9 cellular contexts compared by ENCODE assay signal in the genomic region with DNA sequence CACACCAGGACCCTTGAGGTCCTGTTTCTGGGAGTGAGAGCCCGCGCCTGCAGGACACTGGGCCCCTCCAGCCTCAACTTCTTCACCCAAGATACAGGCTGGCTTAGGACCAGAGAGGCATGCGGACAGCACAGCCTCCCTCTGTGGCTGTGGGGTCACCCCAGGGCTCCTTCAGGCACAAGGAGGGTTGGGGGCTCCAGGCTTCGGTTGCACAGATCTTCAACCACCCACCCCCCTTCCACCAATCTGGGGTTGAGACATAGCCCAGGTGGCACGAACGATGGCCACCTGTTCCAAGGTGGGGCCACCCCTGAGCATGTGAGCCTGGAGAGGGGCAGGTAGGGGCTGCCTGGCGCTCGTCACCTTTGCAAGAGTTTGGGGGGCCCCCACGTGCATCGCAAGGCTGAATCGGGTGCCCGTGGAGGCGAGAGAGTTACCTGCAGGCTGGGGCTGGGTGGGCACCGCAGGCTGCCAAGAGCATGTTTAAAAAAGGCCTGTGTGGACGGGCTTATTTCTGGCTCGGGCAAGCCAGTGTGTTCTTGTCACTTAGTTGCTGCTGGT. TPM values are rescaled to one million over a fixed set of nuclear protein-coding genes. Genes with fewer than 3 reads are reported as not detected.
DNase-seq lines count a peak whose midpoint lies in the region; ATAC-seq and TF ChIP-seq lines count a peak whose summit lies in the region.
"Had no signal": no experiment of that assay in that cellular context is flagged by ENCODE, and none has a peak within 500 bp of the region (broad histone marks: within the 10 kb centered on the region; RNA-seq: fewer than 3 reads in every experiment).

No MANE protein-coding gene starts in this region.

- no peak for DNase-seq in right atrium auricular region (ENCODE audit: low spot score)
- no peak for DNase-seq in left ventricle myocardium superior
- no peak for DNase-seq in mammary epithelial cell
- no peak for DNase-seq in mucosa of descending colon
- DNase-seq in aorta = no peak
- no peak for DNase-seq in NCI-H1436 treated with DMSO at 0.1 percent for 48 hours (lab: John Stamatoyannopoulos, UW)
- DNase-seq in NCI-H2029 (lab: John Stamatoyannopoulos, UW) = no peak

- peak overlapping the region; percentile 42 for H3K9ac ChIP-seq in mammary epithelial cell (ENCODE audit: insufficient read depth, low read length)

- H4K20me1 ChIP-seq in mammary epithelial cell (ENCODE audit: insufficient read depth, low read length) = peaks cover 2% of the 10 kb centered on the region

- peaks cover 60% of the 10 kb centered on the region for H3K79me2 ChIP-seq in mammary epithelial cell (ENCODE audit: insufficient read depth, low read length)

- CTCF ChIA-PET in mammary epithelial cell (lab: Charles Lee; ENCODE audit: low non-redundant PET) = no interaction called here

- peak overlapping the region; percentile 62 to 85 for H3K27ac ChIP-seq in right atrium auricular region
- peak overlapping the region; percentile 17 for H3K27ac ChIP-seq in mammary epithelial cell (ENCODE audit: insufficient read depth, low read depth, low read length)
- H3K27ac ChIP-seq in aorta (ENCODE audit: low read depth in 1 of 2, low read length in 2 of 2) = no peak overlapping the region

- WGBS in mammary epithelial cell (ENCODE audit: low coverage, missing lambda C conversion rate) = 6% methylated on average over 8 of the region's 16 CpGs
- 32 to 40% methylated on average over 16 of the region's 16 CpGs for WGBS in aorta, 2 donors

- dilution Hi-C loops in mammary epithelial cell (cut with HindIII; ENCODE audit: low sequenced_read_pairs) = no loop called here

- peak overlapping the region; percentile 83 to 88 for H3K4me3 ChIP-seq in right atrium auricular region
- peak overlapping the region; percentile 77 to 84 (median 78) for H3K4me3 ChIP-seq in mammary epithelial cell (replicated peaks in 1 of 3; ENCODE audit: insufficient read depth in 1 of 3, low read depth in 2 of 3, low read length in 3 of 3)
- peak overlapping the region; percentile 94 for H3K4me3 ChIP-seq in mucosa of descending colon
- peak overlapping the region; percentile 75 to 93 for H3K4me3 ChIP-seq in aorta (ENCODE audit: low read length in 2 of 2)

- no TSS peak for BruUV-seq in mammary epithelial cell (replicated peaks; lab: Mats Ljungman, UMichigan)

- H3K36me3 ChIP-seq in right atrium auricular region = no peaks in the 10 kb centered on the region
- H3K36me3 ChIP-seq in mammary epithelial cell (ENCODE audit: insufficient read depth, low read length) = peaks cover 3% of the 10 kb centered on the region
- H3K36me3 ChIP-seq in mucosa of descending colon (ENCODE audit: low read depth) = no peaks in the 10 kb centered on the region
- no peaks in the 10 kb centered on the region for H3K36me3 ChIP-seq in aorta (ENCODE audit: control insufficient read depth in 1 of 2, insufficient read depth in 2 of 2, low read length in 1 of 2)

- intact Hi-C loops in left ventricle myocardium superior (cut with micrococcal nuclease) = no loop called here
- intact Hi-C loops in mammary epithelial cell (cut with micrococcal nuclease) = no loop called here
- intact Hi-C loops in mucosa of descending colon (cut with DNase I, micrococcal nuclease) = no loop called here
- intact Hi-C loops in aorta (cut with DNase I) = loop anchor here in 1 of 2 donors (5.0 kb wide), 1 partner anchor 955 kb away; a partner anchor contains a TSS

- ATAC-seq in left ventricle myocardium superior (no peak), mucosa of descending colon (no peak), aorta (ENCODE audit: low FRiP score) (no peak), GM19455 (IDR thresholded peaks at IDR 0.05; ENCODE audit: unreplicated experiment) (no peak)

- H3K27me3 ChIP-seq in right atrium auricular region = no peaks in the 10 kb centered on the region
- H3K27me3 ChIP-seq in mammary epithelial cell (ENCODE audit: insufficient read depth, low read length) = no peaks in the 10 kb centered on the region
- no peaks in the 10 kb centered on the region for H3K27me3 ChIP-seq in aorta (ENCODE audit: control insufficient read depth in 1 of 2, insufficient read depth in 2 of 2, low read length in 1 of 2)

- H3K4me2 ChIP-seq in mammary epithelial cell (ENCODE audit: insufficient read depth, low read depth, low read length) = peak overlapping the region; percentile 96

- peak overlapping the region; percentile 76 for H2AFZ ChIP-seq in mammary epithelial cell (ENCODE audit: low read depth, low read length)

- H3K9me3 ChIP-seq in right atrium auricular region = no peaks in the 10 kb centered on the region
- no peaks in the 10 kb centered on the region for H3K9me3 ChIP-seq in mammary epithelial cell (replicated peaks; ENCODE audit: insufficient read depth, low read length)
- H3K9me3 ChIP-seq in mucosa of descending colon = no peaks in the 10 kb centered on the region
- no peaks in the 10 kb centered on the region for H3K9me3 ChIP-seq in aorta (ENCODE audit: control insufficient read depth, low read length)
- H3K9me3 ChIP-seq: neutrophil had no signal

- no peak for TF ChIP-seq CTCF in right atrium auricular region (IDR thresholded peaks at IDR 0.05)
- TF ChIP-seq CTCF in mammary epithelial cell (conservative IDR thresholded peaks at IDR 0.05 in 1 of 2, IDR thresholded peaks at IDR 0.05 in 1 of 2; ENCODE audit: extremely low read depth in 1 of 2, insufficient read depth in 1 of 2, low read depth in 1 of 2, low read length in 2 of 2) = no peak
- TF ChIP-seq CTCF in mucosa of descending colon (IDR thresholded peaks at IDR 0.05) = no peak

- in situ Hi-C loops in mammary epithelial cell (cut with MboI; ENCODE audit: low sequenced_read_pairs in 2 of 2) = no loop called here

- H3K4me1 ChIP-seq in right atrium auricular region (peaks cover 0 to 64% of the 10 kb centered on the region in 2 donors), mammary epithelial cell (ENCODE audit: insufficient read depth, low read length) (peaks cover 23% of the 10 kb centered on the region), mucosa of descending colon (ENCODE audit: low read depth) (peaks cover 16% of the 10 kb centered on the region), aorta (ENCODE audit: control insufficient read depth in 1 of 2, insufficient read depth in 2 of 2, low read length in 2 of 2) (no peaks in the 10 kb centered on the region)

RNA-seq across cellular contexts. Expression of a gene that starts 1.2 kb away (rescaled TPM):
- total RNA-seq in right atrium auricular region (10 to 100 TPM; 13.5 to 16.6 TPM), left ventricle myocardium superior (51.6 TPM), mammary epithelial cell (10 to 100 TPM; 10.7 to 79.4 TPM), mucosa of descending colon (10 to 100 TPM; 27.7 to 53.0 (median 42.2) TPM), aorta (10 to 100 TPM; 56.0 to 71.9 TPM)
- polyA plus RNA-seq in mammary epithelial cell (37.7 TPM), aorta (10 to 100 TPM in 1 of 2 donors, 1 to 10 TPM in 1; 6.3 to 37.1 TPM)
- polyA minus RNA-seq in mammary epithelial cell = 9.9 TPM

RNA-seq across cellular contexts. Expression of a gene that starts 15.7 kb away (rescaled TPM):
- total RNA-seq in right atrium auricular region (10 to 100 TPM; 16.0 to 17.6 TPM), left ventricle myocardium superior (28.5 TPM), mammary epithelial cell (10 to 100 TPM; 30.3 to 42.6 TPM), mucosa of descending colon (10 to 100 TPM; 34.4 to 50.0 (median 37.6) TPM), aorta (10 to 100 TPM; 42.5 to 49.8 TPM)
- polyA plus RNA-seq in mammary epithelial cell (24.7 TPM), aorta (100 to 1,000 TPM in 1 of 2 donors, 10 to 100 TPM in 1; 15.9 to 152 TPM)
- polyA minus RNA-seq in mammary epithelial cell = 44.9 TPM

RNA-seq across cellular contexts. Expression of a gene that starts 16.9 kb away (rescaled TPM):
- total RNA-seq in right atrium auricular region (10 to 100 TPM; 63.6 to 96.5 TPM), left ventricle myocardium superior (36.6 TPM), mammary epithelial cell (100 to 1,000 TPM in 1 of 2 donors, 10 to 100 TPM in 1; 80.2 to 211 TPM), mucosa of descending colon (100 to 1,000 TPM in 1 of 3 donors, 10 to 100 TPM in 2; 58.4 to 102 (median 66.0) TPM), aorta (10 to 100 TPM; 49.8 to 54.7 TPM)
- polyA plus RNA-seq in mammary epithelial cell (320 TPM), aorta (10 to 100 TPM; 57.6 to 75.0 TPM)
- polyA minus RNA-seq in mammary epithelial cell = 116 TPM

RNA-seq across cellular contexts. Expression of a gene that starts 18.1 kb away (rescaled TPM):
- total RNA-seq in right atrium auricular region = under 1 TPM in 1 of 2 donors, not detected in 1; 0.43 TPM
- 0.27 TPM for total RNA-seq in left ventricle myocardium superior
- total RNA-seq in mammary epithelial cell = 1 to 10 TPM in 1 of 2 donors, under 1 TPM in 1; 0.17 to 2.8 TPM
- polyA plus RNA-seq in mammary epithelial cell = 0.29 TPM
- not detected for polyA minus RNA-seq in mammary epithelial cell
- under 1 TPM; 0.41 to 0.98 (median 0.65) TPM for total RNA-seq in mucosa of descending colon
- total RNA-seq in aorta = 1 to 10 TPM in 1 of 2 donors, under 1 TPM in 1; 0.78 to 4.0 TPM
- not detected for polyA plus RNA-seq in aorta

RNA-seq across cellular contexts. Expression of a gene that starts 52.7 kb away (rescaled TPM):
- 10 to 100 TPM in 1 of 2 donors, 1 to 10 TPM in 1; 8.3 to 12.1 TPM for total RNA-seq in right atrium auricular region
- 17.7 TPM for total RNA-seq in left ventricle myocardium superior
- 10 to 100 TPM; 23.0 to 40.4 TPM for total RNA-seq in mammary epithelial cell
- 20.0 TPM for polyA plus RNA-seq in mammary epithelial cell
- 51.5 TPM for polyA minus RNA-seq in mammary epithelial cell
- total RNA-seq in mucosa of descending colon = 10 to 100 TPM; 39.0 to 48.8 (median 48.4) TPM
- total RNA-seq in aorta = 10 to 100 TPM; 31.9 to 43.9 TPM
- polyA plus RNA-seq in aorta = 10 to 100 TPM in 1 of 2 donors, 1 to 10 TPM in 1; 5.5 to 22.5 TPM

Comparison
In these comparisons a context has a peak if more than half of its experiments do, and no peak if none do; other contexts are left out.
1. H3K27ac ChIP-seq: peak in right atrium auricular region (2 of 2) and mammary epithelial cell (single experiment); none in aorta (0 of 2).
2. Peak in every context shown above with its lines, with median percentiles within 50 percentile points of each other: H3K4me3 ChIP-seq.